16 cellular contexts compared by ENCODE assay signal in the genomic region with DNA sequence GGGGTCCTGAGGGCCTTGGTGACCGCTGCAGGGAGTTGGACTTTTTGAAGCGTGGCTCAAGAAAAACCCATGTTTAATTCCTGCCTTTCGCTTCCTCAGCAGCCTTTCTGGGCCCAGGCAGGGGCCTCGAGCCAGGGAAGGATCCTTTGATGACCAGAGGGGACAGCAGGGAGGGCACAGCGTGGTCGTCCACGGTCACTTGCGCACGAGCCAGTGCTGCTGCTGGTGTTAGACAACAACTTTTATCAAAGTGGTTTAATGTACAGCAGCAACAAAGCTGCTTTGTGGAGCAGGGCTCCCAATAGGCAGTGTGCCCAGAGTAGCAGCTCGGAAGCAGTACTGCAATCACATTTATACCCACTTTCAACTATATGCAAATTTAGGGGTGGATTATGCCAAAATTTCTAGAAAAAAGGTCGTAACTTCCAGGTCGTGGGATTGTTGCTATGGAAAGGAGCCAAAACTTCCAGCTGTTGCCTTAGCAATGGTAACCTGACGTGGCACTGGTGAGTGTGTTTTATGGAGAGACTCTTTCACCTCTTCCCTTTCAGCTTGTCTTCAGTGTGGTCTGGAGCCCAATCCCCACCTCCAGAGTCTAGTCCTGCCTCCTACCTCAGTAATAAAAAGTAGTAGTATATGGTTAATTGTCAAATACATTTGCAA. TPM values are rescaled to one million over a fixed set of nuclear protein-coding genes. Genes with fewer than 3 reads are reported as not detected.
DNase-seq lines count a peak whose midpoint lies in the region; ATAC-seq, FAIRE-seq and TF ChIP-seq lines count a peak whose summit lies in the region.
"Had no signal": no experiment of that assay in that cellular context is flagged by ENCODE, and none has a peak within 500 bp of the region (broad histone marks: within the 10 kb centered on the region; RNA-seq: fewer than 3 reads in every experiment).

No MANE protein-coding gene starts in this region.

- peak overlapping the region; percentile 90 for H3K27ac Mint-ChIP-seq in activated naive CD4-positive, alpha-beta T cell treated with anti-CD3 and anti-CD28 coated beads, Interleukin-2, amount 50 U/mL, for 24 hours
- peak overlapping the region in 1 of 2 donors; percentile 24 for H3K27ac Mint-ChIP-seq in activated naive CD4-positive, alpha-beta T cell treated with anti-CD3 and anti-CD28 coated beads, Interleukin-2, amount 50 U/mL, for 72 hours
- peak overlapping the region; percentile 53 for H3K27ac Mint-ChIP-seq in activated naive CD8-positive, alpha-beta T cell treated with anti-CD3 and anti-CD28 coated beads, Interleukin-2, amount 50 U/mL, for 24 hours
- H3K27ac Mint-ChIP-seq in endothelial cell (ENCODE audit: unreplicated experiment): no peak overlapping the region
- H3K27ac Mint-ChIP-seq: neural progenitor cell had no signal

- peaks cover 8% of the 10 kb centered on the region for H3K9me3 Mint-ChIP-seq in activated naive CD4-positive, alpha-beta T cell treated with anti-CD3 and anti-CD28 coated beads, Interleukin-2, amount 50 U/mL, for 24 hours
- H3K9me3 Mint-ChIP-seq in activated naive CD4-positive, alpha-beta T cell treated with anti-CD3 and anti-CD28 coated beads, Interleukin-2, amount 50 U/mL, for 72 hours: peaks cover 11 to 26% of the 10 kb centered on the region in 2 donors
- peaks cover 18% of the 10 kb centered on the region for H3K9me3 Mint-ChIP-seq in activated naive CD8-positive, alpha-beta T cell treated with anti-CD3 and anti-CD28 coated beads, Interleukin-2, amount 50 U/mL, for 24 hours
- peaks cover 2% of the 10 kb centered on the region for H3K9me3 Mint-ChIP-seq in endothelial cell (ENCODE audit: unreplicated experiment)

- ATAC-seq in activated naive CD4-positive, alpha-beta T cell treated with anti-CD3 and anti-CD28 coated beads, Interleukin-2, amount 50 U/mL, for 72 hours: no peak
- no peak for ATAC-seq in activated naive CD8-positive, alpha-beta T cell treated with anti-CD3 and anti-CD28 coated beads, Interleukin-2, amount 50 U/mL, for 24 hours
- no peak for ATAC-seq in upper lobe of right lung
- ATAC-seq: left lung had no signal

- H3K4me3 ChIP-seq in upper lobe of right lung (no peak overlapping the region), kidney (ENCODE audit: low read length in 2 of 2) (no peak overlapping the region)
- H3K4me3 ChIP-seq: hepatocyte, left lung, neural progenitor cell, SJCRH30 had no signal

- intact Hi-C loops in upper lobe of right lung (cut with DNase I): no loop called here
- intact Hi-C loops in kidney (cut with DNase I): no loop called here

- H3K4me1 Mint-ChIP-seq in activated naive CD4-positive, alpha-beta T cell treated with anti-CD3 and anti-CD28 coated beads, Interleukin-2, amount 50 U/mL, for 24 hours: peaks cover 79% of the 10 kb centered on the region
- peaks cover 68% of the 10 kb centered on the region for H3K4me1 Mint-ChIP-seq in activated naive CD8-positive, alpha-beta T cell treated with anti-CD3 and anti-CD28 coated beads, Interleukin-2, amount 50 U/mL, for 24 hours
- H3K4me1 Mint-ChIP-seq in endothelial cell (ENCODE audit: unreplicated experiment): peaks cover 12% of the 10 kb centered on the region

- H3K27me3 ChIP-seq in upper lobe of right lung: no peaks in the 10 kb centered on the region
- H3K27me3 ChIP-seq: hepatocyte, left lung had no signal

- H3K27ac ChIP-seq in upper lobe of right lung (peak overlapping the region; percentile 42), kidney (ENCODE audit: low read depth in 2 of 2, low read length in 2 of 2) (no peak overlapping the region)
- H3K27ac ChIP-seq: hepatocyte, neural progenitor cell, SJCRH30 had no signal

- DNase-seq in activated naive CD4-positive, alpha-beta T cell treated with anti-CD3 and anti-CD28 coated beads, Interleukin-2, amount 50 U/mL, for 72 hours (ENCODE audit: low spot score in 2 of 2): no peak
- DNase-seq in activated naive CD8-positive, alpha-beta T cell treated with anti-CD3 and anti-CD28 coated beads, Interleukin-2, amount 50 U/mL, for 24 hours: no peak
- peak; percentile 55 for DNase-seq in medulla oblongata (ENCODE audit: extremely low spot score)
- no peak for DNase-seq in upper lobe of right lung
- DNase-seq in kidney: no peak
- no peak for DNase-seq in endothelial cell (ENCODE audit: low spot score)
- DNase-seq in GM20000 (ENCODE audit: low spot score): no peak
- DNase-seq: activated CD8-positive, alpha-beta memory T cell treated with anti-CD3 and anti-CD28 coated beads for 24 hours; DMS53; left lung; SJCRH30 had no signal

- H3K4me3 Mint-ChIP-seq in activated naive CD4-positive, alpha-beta T cell treated with anti-CD3 and anti-CD28 coated beads, Interleukin-2, amount 50 U/mL, for 24 hours: peak overlapping the region; percentile 45
- peak overlapping the region; percentile 22 for H3K4me3 Mint-ChIP-seq in activated naive CD8-positive, alpha-beta T cell treated with anti-CD3 and anti-CD28 coated beads, Interleukin-2, amount 50 U/mL, for 24 hours
- H3K4me3 Mint-ChIP-seq in endothelial cell (ENCODE audit: unreplicated experiment): no peak overlapping the region
- H3K4me3 Mint-ChIP-seq: neural progenitor cell had no signal

- H3K9me3 ChIP-seq in upper lobe of right lung (no peaks in the 10 kb centered on the region), kidney (ENCODE audit: control insufficient read depth in 1 of 2, low read length in 2 of 2) (peaks cover 0 to 2% of the 10 kb centered on the region in 2 donors)
- H3K9me3 ChIP-seq: SJCRH30 had no signal

- H3K36me3 ChIP-seq in upper lobe of right lung: peaks cover 13% of the 10 kb centered on the region
- no peaks in the 10 kb centered on the region for H3K36me3 ChIP-seq in kidney (ENCODE audit: control insufficient read depth in 1 of 2, insufficient read depth in 2 of 2, low read length in 2 of 2)
- H3K36me3 ChIP-seq: neural progenitor cell, SJCRH30 had no signal

- peaks cover 65% of the 10 kb centered on the region for H3K36me3 Mint-ChIP-seq in activated naive CD4-positive, alpha-beta T cell treated with anti-CD3 and anti-CD28 coated beads, Interleukin-2, amount 50 U/mL, for 24 hours
- H3K36me3 Mint-ChIP-seq in activated naive CD4-positive, alpha-beta T cell treated with anti-CD3 and anti-CD28 coated beads, Interleukin-2, amount 50 U/mL, for 72 hours: peaks cover 65 to 97% of the 10 kb centered on the region in 2 donors
- H3K36me3 Mint-ChIP-seq in activated naive CD8-positive, alpha-beta T cell treated with anti-CD3 and anti-CD28 coated beads, Interleukin-2, amount 50 U/mL, for 24 hours (ENCODE audit: low read depth): peaks cover 79% of the 10 kb centered on the region
- H3K36me3 Mint-ChIP-seq in endothelial cell (ENCODE audit: low read depth, unreplicated experiment): peaks cover 49% of the 10 kb centered on the region
- H3K36me3 Mint-ChIP-seq: neural progenitor cell had no signal

- no peaks in the 10 kb centered on the region for H3K27me3 Mint-ChIP-seq in activated naive CD4-positive, alpha-beta T cell treated with anti-CD3 and anti-CD28 coated beads, Interleukin-2, amount 50 U/mL, for 24 hours
- no peaks in the 10 kb centered on the region for H3K27me3 Mint-ChIP-seq in activated naive CD8-positive, alpha-beta T cell treated with anti-CD3 and anti-CD28 coated beads, Interleukin-2, amount 50 U/mL, for 24 hours
- H3K27me3 Mint-ChIP-seq in endothelial cell (ENCODE audit: unreplicated experiment): peaks cover 12% of the 10 kb centered on the region

- no peak for TF ChIP-seq CTCF in upper lobe of right lung (IDR thresholded peaks at IDR 0.05)
- no peak for TF ChIP-seq CTCF in kidney (IDR thresholded peaks at IDR 0.05; ENCODE audit: borderline replicate concordance, extremely low read depth, insufficient read depth)
- TF ChIP-seq CTCF in endothelial cell (IDR thresholded peaks at IDR 0.05; ENCODE audit: unreplicated experiment): no peak
- no peak for TF ChIP-seq CTCF in GM20000 (IDR thresholded peaks at IDR 0.05; ENCODE audit: extremely low read depth, missing control alignments)

- FAIRE-seq in kidney (lab: Jason Lieb, UNC): no peak

- H3K4me1 ChIP-seq in upper lobe of right lung: peaks cover 9% of the 10 kb centered on the region
- peaks cover 0 to 2% of the 10 kb centered on the region in 2 donors for H3K4me1 ChIP-seq in kidney (ENCODE audit: control insufficient read depth in 1 of 2, insufficient read depth in 1 of 2, low read depth in 1 of 2, low read length in 2 of 2)
- H3K4me1 ChIP-seq: neural progenitor cell, SJCRH30 had no signal

- no peak overlapping the region for H3K9ac ChIP-seq in kidney (ENCODE audit: low read length in 2 of 2)
- H3K9ac ChIP-seq: neural progenitor cell had no signal

RNA-seq across cellular contexts. Expression of a gene that starts 6.1 kb away (rescaled TPM):
- 10 to 100 TPM in 1 of 2 donors, 1 to 10 TPM in 1; 3.1 to 10.7 TPM for total RNA-seq in activated naive CD4-positive, alpha-beta T cell treated with anti-CD3 and anti-CD28 coated beads, Interleukin-2, amount 50 U/mL, for 72 hours
- total RNA-seq in upper lobe of right lung: 13.0 TPM
- 10.2 TPM for total RNA-seq in kidney
- 6.4 TPM for polyA plus RNA-seq in kidney (ENCODE audit: insufficient read depth, low read depth, low replicate concordance)
- 3.6 TPM for total RNA-seq in endothelial cell (ENCODE audit: unreplicated experiment)
- total RNA-seq: epithelial cell of proximal tubule, hepatocyte, LHCN-M2, SJCRH30 had no signal

RNA-seq across cellular contexts. Expression of a gene that starts 14.7 kb away (rescaled TPM):
- total RNA-seq in activated naive CD4-positive, alpha-beta T cell treated with anti-CD3 and anti-CD28 coated beads, Interleukin-2, amount 50 U/mL, for 72 hours: 100 to 1,000 TPM in 1 of 2 donors, 10 to 100 TPM in 1; 73.1 to 115 TPM
- total RNA-seq in upper lobe of right lung: 41.8 TPM
- 30.0 TPM for total RNA-seq in kidney
- polyA plus RNA-seq in kidney (ENCODE audit: insufficient read depth, low read depth, low replicate concordance): 21.2 TPM
- total RNA-seq in endothelial cell (ENCODE audit: unreplicated experiment): 220 TPM
- total RNA-seq: epithelial cell of proximal tubule, LHCN-M2, SJCRH30 had no signal

RNA-seq across cellular contexts. Expression of a gene that starts 37.0 kb away (rescaled TPM):
- total RNA-seq in activated naive CD4-positive, alpha-beta T cell treated with anti-CD3 and anti-CD28 coated beads, Interleukin-2, amount 50 U/mL, for 72 hours: 10 to 100 TPM; 47.8 to 56.5 TPM
- total RNA-seq in upper lobe of right lung: 33.0 TPM
- 19.5 TPM for total RNA-seq in kidney
- 6.7 TPM for polyA plus RNA-seq in kidney (ENCODE audit: insufficient read depth, low read depth, low replicate concordance)
- 1.9 TPM for total RNA-seq in endothelial cell (ENCODE audit: unreplicated experiment)
- total RNA-seq: epithelial cell of proximal tubule, SJCRH30 had no signal
